ENCODE assay signal across 1 cellular context in genomic region chr7:134986363-134987231, GRCh38.
TF ChIP-seq lines count a peak whose summit lies in the region.

AGBL3 (plus strand) TSS chr7:134986508; CDS start chr7:134987934, 1,426 bp downstream.

TF ChIP-seq in GM12878, 131 proteins besides CTCF, POLR2A, EP300 and RAD21 (continued from another document and continues in another):
- TF ChIP-seq ZBTB4 (CRISPR knock-in tag; IDR thresholded peaks at IDR 0.05) (no peak), ZBTB33 (IDR thresholded peaks at IDR 0.05) (0 out of 2 replicates have a peak, but pooled peaks have one; percentile 31), FOXK2 (IDR thresholded peaks at IDR 0.05) (no peak), RELA (IDR thresholded peaks at IDR 0.05; ENCODE audit: borderline replicate concordance, partially characterized antibody) (peak; percentile 71), NR2F1 (conservative IDR thresholded peaks at IDR 0.05) (0 out of 2 replicates have a peak, but pooled peaks have one; percentile 58), POLR2AphosphoS2 (IDR thresholded peaks at IDR 0.05; ENCODE audit: low read depth, low read length) (0 out of 2 replicates have a peak, but pooled peaks have one; percentile 49), IRF4 (IDR thresholded peaks at IDR 0.05; ENCODE audit: low read depth, low read length) (0 out of 2 replicates have a peak, but pooled peaks have one; percentile 1), ZSCAN29 (IDR thresholded peaks at IDR 0.05) (no peak), NBN (IDR thresholded peaks at IDR 0.05) (peak; percentile 85), ZNF24 (IDR thresholded peaks at IDR 0.05) (no peak), ZNF207 (IDR thresholded peaks at IDR 0.05; ENCODE audit: borderline replicate concordance) (peak; percentile 64; the same call in 1 of the 2 replicates), JUNB (IDR thresholded peaks at IDR 0.05) (no peak), BMI1 (IDR thresholded peaks at IDR 0.05; ENCODE audit: borderline replicate concordance) (peak; percentile 83; the same call in 1 of the 2 replicates), NFYA (IDR thresholded peaks at IDR 0.05; ENCODE audit: borderline replicate concordance, low read depth, low read length) (no peak), MTA2 (IDR thresholded peaks at IDR 0.05; ENCODE audit: low read depth) (0 out of 2 replicates have a peak, but pooled peaks have one; percentile 21), RBBP5 (conservative IDR thresholded peaks at IDR 0.05) (no peak), MLLT1 (IDR thresholded peaks at IDR 0.05) (peak; percentile 94), USF1 (IDR thresholded peaks at IDR 0.05; ENCODE audit: borderline replicate concordance, extremely low read length, insufficient read depth, low read depth, low read length) (no peak), SRF (IDR thresholded peaks at IDR 0.05; ENCODE audit: low read depth in 2 of 2, low read length in 2 of 2) (0 out of 4 replicates have a peak, but pooled peaks of 1 of the 2 experiments have one; percentile 26), CBFB (IDR thresholded peaks at IDR 0.05; ENCODE audit: low read depth) (peak; percentile 82), RUNX3 (IDR thresholded peaks at IDR 0.05; ENCODE audit: low read length) (peak; percentile 7), SMC3 (IDR thresholded peaks at IDR 0.05; ENCODE audit: borderline replicate concordance, low read length) (peak; percentile 45; the same call in 1 of the 2 replicates), MEF2A (IDR thresholded peaks at IDR 0.05; ENCODE audit: insufficient read depth, low read depth, low read length) (no peak), BRCA1 (IDR thresholded peaks at IDR 0.05; ENCODE audit: low read depth, low read length) (peak; percentile 85), ETV6 (conservative IDR thresholded peaks at IDR 0.05 in 1 of 2, IDR thresholded peaks at IDR 0.05 in 1 of 2; ENCODE audit: borderline replicate concordance in 1 of 2, low read depth in 1 of 2) (peak in 1 of 2 experiments; percentile 4; a peak in 1 of 4 replicates), IRF3 (IDR thresholded peaks at IDR 0.05) (no peak), CEBPB (IDR thresholded peaks at IDR 0.05; ENCODE audit: borderline replicate concordance in 1 of 2, low read depth in 2 of 2, low read length in 2 of 2) (no peak), ASH2L (IDR thresholded peaks at IDR 0.05; ENCODE audit: borderline replicate concordance, low read depth) (peak; percentile 93; the same call in 1 of the 2 replicates), KAT2A (conservative IDR thresholded peaks at IDR 0.05; ENCODE audit: control insufficient read depth, low read depth, low read length) (no peak), DPF2 (IDR thresholded peaks at IDR 0.05) (peak; percentile 75; the same call in 1 of the 2 replicates), BCL11A (IDR thresholded peaks at IDR 0.05; ENCODE audit: low read depth, low read length) (no peak), CBX5 (IDR thresholded peaks at IDR 0.05; ENCODE audit: low read depth) (no peak), HSF1 (IDR thresholded peaks at IDR 0.05; ENCODE audit: low read depth, low read length) (no peak), MAX (IDR thresholded peaks at IDR 0.05; ENCODE audit: low read depth, low read length) (0 out of 2 replicates have a peak, but pooled peaks have one; percentile 41), BCLAF1 (IDR thresholded peaks at IDR 0.05) (no peak), ZNF622 (IDR thresholded peaks at IDR 0.05) (no peak), CHD1 (IDR thresholded peaks at IDR 0.05; ENCODE audit: low read depth, low read length) (no peak), EGR1 (IDR thresholded peaks at IDR 0.05; ENCODE audit: borderline replicate concordance in 1 of 2, low read depth in 2 of 2, low read length in 2 of 2) (no peak), HDAC2 (IDR thresholded peaks at IDR 0.05) (no peak), PKNOX1 (IDR thresholded peaks at IDR 0.05) (no peak), ZBTB40 (IDR thresholded peaks at IDR 0.05; ENCODE audit: borderline replicate concordance) (no peak)
